In the genomic region with DNA sequence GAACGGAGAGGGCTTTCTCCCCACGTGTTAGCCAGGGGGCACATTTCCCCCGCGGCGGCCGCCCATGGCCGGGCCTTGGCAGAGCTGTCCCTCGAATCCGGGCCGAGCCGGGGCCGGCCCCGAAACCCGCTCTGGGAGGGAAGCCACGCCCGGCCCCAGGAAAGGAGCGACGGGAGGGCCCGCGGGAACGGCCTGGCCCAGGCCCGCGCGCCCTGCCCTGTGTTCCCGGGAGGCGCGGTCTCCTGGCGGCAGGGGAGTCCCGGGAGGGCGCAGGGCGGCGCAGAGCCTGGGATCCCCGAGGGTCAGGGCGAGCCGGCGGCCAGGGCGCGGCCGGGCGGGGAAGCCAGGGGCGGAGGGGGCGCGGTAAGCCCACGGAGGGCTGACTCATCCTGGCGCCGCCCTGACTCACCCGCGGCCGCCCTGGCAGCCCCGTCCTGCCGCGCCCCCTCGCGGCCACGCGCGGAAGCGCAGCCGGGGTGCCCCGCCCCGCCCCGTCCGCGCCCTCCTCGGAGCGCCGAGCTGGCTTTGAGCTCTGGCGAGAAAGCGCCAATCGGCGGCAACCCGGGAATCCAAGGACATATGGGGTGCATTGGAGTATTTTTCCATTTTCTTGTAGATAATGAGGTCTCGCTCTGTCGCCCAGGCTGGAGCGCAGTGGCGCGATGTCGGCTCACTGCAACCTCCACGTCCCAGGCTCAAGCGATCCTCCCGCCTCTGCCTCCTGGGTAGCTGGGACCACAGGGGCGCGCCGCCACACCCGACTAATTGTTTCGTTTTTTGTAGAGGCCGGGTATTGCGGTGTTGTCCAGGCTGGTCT, we compare ENCODE assay signal across 8 cellular contexts. TPM values are rescaled to one million over a fixed set of nuclear protein-coding genes. Genes with fewer than 3 reads are reported as not detected.
A peak's percentile ranks its signal among the peaks of the same experiment; 100 is the strongest.
DNase-seq lines count a peak whose midpoint lies in the region; ATAC-seq, FAIRE-seq and TF ChIP-seq lines count a peak whose summit lies in the region.

No MANE protein-coding gene starts in this region.

- H3K18ac ChIP-seq in H1 (ENCODE audit: extremely low read depth, low read length), result peak overlapping the region; percentile 85
- H3K18ac ChIP-seq in mesendoderm (ENCODE audit: low read length), result peak overlapping the region; percentile 97

- TF ChIP-seq CTCF in H1 (IDR thresholded peaks at IDR 0.05; ENCODE audit: control extremely low read depth in 1 of 3, insufficient read depth in 1 of 3, low read depth in 1 of 3, low read length in 3 of 3), result peak; percentile 82 to 87 (median 86)

- no peak for TF ChIP-seq POLR2A in H1 (IDR thresholded peaks at IDR 0.05; ENCODE audit: control extremely low read depth in 1 of 2, low read depth in 2 of 2, low read length in 2 of 2)

- peaks cover 2% of the 10 kb centered on the region for H3K23me2 ChIP-seq in H1 (ENCODE audit: low read depth, low read length)

- no peak overlapping the region for H3K4ac ChIP-seq in H1 (replicated peaks; ENCODE audit: insufficient read length, low read depth, low read length)
- H3K4ac ChIP-seq in mesendoderm (ENCODE audit: low read depth, low read length), result peak overlapping the region; percentile 89

- peak; percentile 76 for ATAC-seq in HG03066 (IDR thresholded peaks at IDR 0.05; ENCODE audit: low read depth, unreplicated experiment)

- POLR2A ChIA-PET in H1 (lab: Charles Lee; ENCODE audit: partially characterized antibody), result interaction anchor here (0.8 to 3.5 kb wide), 12 partner anchors 11 to 209 kb away, joined by 3 to 33 read pairs (median 4); a partner anchor contains a TSS

- FAIRE-seq in GM18507 (lab: Jason Lieb, UNC) (no peak), H1 (lab: Jason Lieb, UNC) (no peak)

- CTCF ChIA-PET in H1 (lab: Charles Lee; ENCODE audit: partially characterized antibody), result interaction anchor here (0.6 to 10.4 kb wide), 27 partner anchors 8 to 367 kb away, joined by 3 to 433 read pairs (median 5); a partner anchor contains a TSS

- H2BK5ac ChIP-seq in H1 (ENCODE audit: low read depth, low read length), result peak overlapping the region; percentile 56; the same call in 1 of the 2 replicates
- peak overlapping the region; percentile 61 for H2BK5ac ChIP-seq in mesendoderm (ENCODE audit: low read length)

- peak overlapping the region in 2 of 4 experiments; percentile 57 to 66; a peak in 4 of 7 replicates for H3K9ac ChIP-seq in H1 (replicated peaks in 1 of 4; ENCODE audit: extremely low read depth in 1 of 4, low read depth in 3 of 4, low read length in 3 of 4)
- H3K9ac ChIP-seq in mesendoderm (ENCODE audit: low read length), result peak overlapping the region; percentile 83

- no peak overlapping the region for H2BK120ac ChIP-seq in H1 (replicated peaks; ENCODE audit: low read depth, low read length)
- peak overlapping the region; percentile 39 for H2BK120ac ChIP-seq in mesendoderm (ENCODE audit: low read depth, low read length)

- H4K91ac ChIP-seq in H1 (replicated peaks; ENCODE audit: insufficient read length, low read length), result no peak overlapping the region

- peak overlapping the region; percentile 45 to 67 for H3K4me2 ChIP-seq in H1 (ENCODE audit: insufficient read depth in 1 of 2, low read depth in 2 of 2, low read length in 2 of 2)
- H3K4me2 ChIP-seq in mesendoderm (ENCODE audit: low read length), result peak overlapping the region; percentile 55

- no peak overlapping the region for H3K14ac ChIP-seq in H1 (ENCODE audit: insufficient read length)

- peak; percentile 94 for DNase-seq in ACHN
- peak; percentile 83 for DNase-seq in GM18507 (ENCODE audit: extremely low spot score, insufficient read length, low read depth)
- peak; percentile 90 for DNase-seq in NCI-H69 (lab: John Stamatoyannopoulos, UW)
- DNase-seq in activated CD8-positive, alpha-beta memory T cell treated with anti-CD3 and anti-CD28 coated beads for 48 hours (ENCODE audit: low read depth in 2 of 3, low spot score in 2 of 3), result peak; percentile 78 to 84 (median 79)
- DNase-seq in H1 (ENCODE audit: low read depth in 1 of 2, low spot score in 2 of 2), result peak; percentile 39 to 97
- DNase-seq in mesendoderm, result peak; percentile 85
- DNase-seq in stimulated activated CD8-positive, alpha-beta memory T cell treated with anti-CD3 and anti-CD28 coated beads, Interleukin-12 subunit alpha, Interleukin-12 subunit beta, amount 100 ng/mL, for 24 hours (ENCODE audit: extremely low read depth), result peak; percentile 51

- no peak for TF ChIP-seq EP300 in H1 (IDR thresholded peaks at IDR 0.05; ENCODE audit: borderline replicate concordance in 1 of 2, low read depth in 2 of 2, low read length in 2 of 2)

- peak overlapping the region; percentile 89; the same call in 1 of the 2 replicates for H4K8ac ChIP-seq in H1 (ENCODE audit: extremely low read depth, insufficient read depth, low read length)
- peak overlapping the region; percentile 76 for H4K8ac ChIP-seq in mesendoderm (ENCODE audit: low read depth, low read length)

- no peaks in the 10 kb centered on the region for H3K79me1 ChIP-seq in H1 (ENCODE audit: low read depth, low read length)
- H3K79me1 ChIP-seq in mesendoderm (ENCODE audit: low read length), result no peaks in the 10 kb centered on the region

- WGBS in H1 (ENCODE audit: extremely low coverage in 1 of 2, insufficient coverage in 1 of 2, insufficient read length in 1 of 2, insufficient replicate concordance in 2 of 2, low coverage in 1 of 2, low lambda C conversion rate in 2 of 2, missing lambda C conversion rate in 1 of 2), 2 experiments, result 15% methylated on average over 45 of the region's 88 CpGs; no CpG with 5 or more reads in 1 of the 2 experiments
- no CpG with 5 or more reads among the region's 88 CpGs for WGBS in mesendoderm (ENCODE audit: extremely low coverage, insufficient coverage, low lambda C conversion rate)

- H4K20me1 ChIP-seq in H1 (replicated peaks in 1 of 2; ENCODE audit: control insufficient read depth in 1 of 2, insufficient read depth in 2 of 2, low read length in 2 of 2), result no peaks in the 10 kb centered on the region

- peak overlapping the region; percentile 84; the same call in 1 of the 2 replicates for H2BK15ac ChIP-seq in H1 (ENCODE audit: low read length)
- H2BK15ac ChIP-seq in mesendoderm (replicated peaks; ENCODE audit: low read depth), result no peak overlapping the region

- H3K23ac ChIP-seq in H1 (ENCODE audit: insufficient read length), result no peak overlapping the region
- H3K23ac ChIP-seq in mesendoderm (ENCODE audit: low read length), result no peak overlapping the region

- peak; percentile 49 to 87 for TF ChIP-seq RAD21 in H1 (IDR thresholded peaks at IDR 0.05 in 1 of 2, conservative IDR thresholded peaks at IDR 0.05 in 1 of 2; ENCODE audit: low read depth in 2 of 2, low read length in 2 of 2)

- H3K4me3 ChIP-seq in H1 (ENCODE audit: extremely low read depth in 1 of 4, insufficient read depth in 2 of 4, low read depth in 3 of 4, low read length in 4 of 4), result peak overlapping the region; percentile 28 to 64 (median 40)
- peak overlapping the region; percentile 17 for H3K4me3 ChIP-seq in mesendoderm (ENCODE audit: low read length)

- H4K5ac ChIP-seq in H1 (ENCODE audit: insufficient read length, low read depth, low read length) (no peak overlapping the region), mesendoderm (ENCODE audit: low read length) (no peak overlapping the region)

- H3K4me1 ChIP-seq in H1 (replicated peaks in 1 of 4; ENCODE audit: control insufficient read depth in 3 of 4, insufficient read depth in 4 of 4, low read length in 3 of 4), result peaks cover 15 to 33% (median 21%) of the 10 kb centered on the region in 4 experiments
- peaks cover 15% of the 10 kb centered on the region for H3K4me1 ChIP-seq in mesendoderm (ENCODE audit: control insufficient read depth, low read depth, low read length)

- H2BK12ac ChIP-seq in H1 (ENCODE audit: low read depth, low read length), result peak overlapping the region; percentile 90; the same call in 1 of the 2 replicates

- H3K36me3 ChIP-seq in H1 (ENCODE audit: control insufficient read depth in 2 of 4, insufficient read depth in 4 of 4, low read length in 3 of 4), result no peaks in the 10 kb centered on the region
- H3K36me3 ChIP-seq in mesendoderm (ENCODE audit: control insufficient read depth, insufficient read depth, low read length), result no peaks in the 10 kb centered on the region

- H3K79me2 ChIP-seq in H1 (ENCODE audit: control insufficient read depth in 1 of 2, insufficient read depth in 2 of 2, low read length in 2 of 2) (no peaks in the 10 kb centered on the region), mesendoderm (ENCODE audit: control insufficient read depth, insufficient read depth, low read length) (no peaks in the 10 kb centered on the region)

- H3K9me3 ChIP-seq in H1 (ENCODE audit: insufficient read depth in 2 of 2, low read depth in 1 of 2, low read length in 1 of 2), result no peaks in the 10 kb centered on the region

- H3K27ac ChIP-seq in H1 (ENCODE audit: low read depth, low read length), result peak overlapping the region; percentile 61; the same call in 1 of the 2 replicates
- H3K27ac ChIP-seq in mesendoderm (ENCODE audit: low read depth, low read length), result peak overlapping the region; percentile 49

- in situ Hi-C loops in ACHN (cut with HindIII; ENCODE audit: low pct_ligation_motif_present, low pct_unique_long_range_greater_than_20kb, low sequenced_read_pairs), result no loop called here

- H2AK5ac ChIP-seq in H1 (ENCODE audit: low read depth, low read length) (no peak overlapping the region), mesendoderm (ENCODE audit: low read length) (no peak overlapping the region)

- H2BK20ac ChIP-seq in H1 (ENCODE audit: low read length), result peak overlapping the region; percentile 40; the same call in 1 of the 2 replicates

- H2AFZ ChIP-seq in H1 (ENCODE audit: low read length), result no peak overlapping the region

- H3K27me3 ChIP-seq in H1 (replicated peaks in 1 of 4; ENCODE audit: control insufficient read depth in 3 of 4, extremely low read depth in 1 of 4, insufficient read depth in 3 of 4, low read length in 3 of 4), result no peaks in the 10 kb centered on the region; a peak in 1 of 7 replicates
- no peaks in the 10 kb centered on the region for H3K27me3 ChIP-seq in mesendoderm (ENCODE audit: insufficient read depth, low read length, poor library complexity)

- H3K56ac ChIP-seq in H1 (replicated peaks; ENCODE audit: insufficient read length, low read depth, low read length) (no peak overlapping the region), mesendoderm (ENCODE audit: low read length) (peak overlapping the region; percentile 94)

TF ChIP-seq in H1, 55 proteins besides CTCF, POLR2A, EP300 and RAD21 (continues in another document):
- TF ChIP-seq JUN (IDR thresholded peaks at IDR 0.05; ENCODE audit: low read depth, low read length), result 0 out of 2 replicates have a peak, but pooled peaks have one; percentile 23
- TF ChIP-seq SP1 (IDR thresholded peaks at IDR 0.05; ENCODE audit: low read depth, low read length), result no peak

RNA-seq across cellular contexts. Expression of a gene that starts 31.8 kb away (rescaled TPM):
- 25.5 and 32.5 TPM in 2 replicates for total RNA-seq in H1 (2021; fragmentation: NEBNext Ultra II Directional; extraction: Animal tissue kit (Norgen Biotek cat#: 25700))
- 23.1 and 38.1 TPM in 2 replicates for polyA plus RNA-seq in H1 (2011; rRNA removed)
- polyA plus RNA-seq in H1 (2011; cell fraction: cytosol; rRNA removed), result 30.4 TPM
- polyA plus RNA-seq in H1 (2011; cell fraction: nucleus; rRNA removed), result 49.3 TPM
- 22.6 to 29.6 TPM (median 26.3 TPM) in 4 replicates for polyA plus RNA-seq in H1 (2012, experiment 1 of 2)
- polyA plus RNA-seq in H1 (2012, experiment 2 of 2), result 28.8 TPM
- polyA plus RNA-seq in H1 (2013, experiment 1 of 2), result 18.8 TPM
- 18.5 TPM for polyA plus RNA-seq in H1 (2013, experiment 2 of 2)
- 22.1 and 28.7 TPM in 2 replicates for polyA minus RNA-seq in H1 (2011; rRNA and poly(A)+ RNA removed)
- 17.8 TPM for polyA minus RNA-seq in H1 (2011; cell fraction: cytosol; rRNA and poly(A)+ RNA removed)
- polyA minus RNA-seq in H1 (2011; cell fraction: nucleus; rRNA and poly(A)+ RNA removed), result 17.7 TPM
- polyA plus RNA-seq in mesendoderm (2013, experiment 1 of 2), result 23.2 TPM
- 22.0 TPM for polyA plus RNA-seq in mesendoderm (2013, experiment 2 of 2)

Comparison
In these comparisons a context has a peak if more than half of its experiments do, and no peak if none do; other contexts are left out.
1. Peak in every context shown above with its lines: DNase-seq, ATAC-seq, H3K4me3 ChIP-seq and H3K27ac ChIP-seq.